In the genomic region with DNA sequence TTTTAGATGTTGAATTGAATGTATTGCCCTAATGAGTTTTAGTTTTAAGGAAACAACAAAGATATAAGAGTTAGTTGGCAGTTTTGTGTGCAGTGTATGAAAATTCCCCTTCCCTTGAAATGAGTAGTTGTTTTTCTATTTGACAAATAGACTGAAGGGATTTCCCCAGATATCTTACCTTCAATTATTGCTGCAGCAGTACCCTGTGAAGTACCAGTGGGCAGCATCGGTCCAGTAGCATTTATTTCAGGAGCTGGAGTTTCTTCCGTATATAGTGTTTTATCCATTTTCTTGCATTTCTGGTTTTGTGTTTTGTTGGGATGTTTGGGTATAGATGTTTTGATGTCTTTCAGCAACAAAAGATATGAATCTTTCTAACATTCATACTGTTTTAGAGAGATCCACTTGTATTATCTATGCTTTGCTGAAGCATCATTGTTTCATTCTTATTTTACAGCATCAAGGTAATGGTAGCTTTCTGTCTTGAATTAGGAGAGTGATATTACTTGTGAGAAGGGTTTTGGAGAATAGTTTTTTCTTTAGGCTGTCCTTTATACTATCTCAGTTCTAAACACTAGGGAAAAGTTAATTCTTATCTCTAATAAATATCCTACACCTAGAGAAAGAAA, we compare ENCODE assay signal across 12 cellular contexts. TPM values are rescaled to one million over a fixed set of nuclear protein-coding genes. Genes with fewer than 3 reads are reported as not detected.
DNase-seq lines count a peak whose midpoint lies in the region; ATAC-seq, FAIRE-seq and TF ChIP-seq lines count a peak whose summit lies in the region.
"Had no signal": no experiment of that assay in that cellular context is flagged by ENCODE, and none has a peak within 500 bp of the region (broad histone marks: within the 10 kb centered on the region; RNA-seq: fewer than 3 reads in every experiment).

No MANE protein-coding gene starts in this region.

- no peaks in the 10 kb centered on the region for H3K9me3 Mint-ChIP-seq in T-cell
- no peaks in the 10 kb centered on the region for H3K9me3 Mint-ChIP-seq in naive B cell

- H3K36me3 Mint-ChIP-seq in T-cell: peaks cover 22% of the 10 kb centered on the region
- peaks cover 0 to 6% of the 10 kb centered on the region in 2 donors for H3K36me3 Mint-ChIP-seq in naive B cell

- peak; percentile 51 for ATAC-seq in GM19395 (IDR thresholded peaks at IDR 0.05; ENCODE audit: unreplicated experiment)
- ATAC-seq in T-cell (replicated peaks in 1 of 4): peak in 1 of 4 experiments; percentile 36
- peak; percentile 32 to 56 for ATAC-seq in naive B cell (ENCODE audit: low read depth in 2 of 2)
- no peak for ATAC-seq in HG02571 (IDR thresholded peaks at IDR 0.05; ENCODE audit: unreplicated experiment)
- no peak for ATAC-seq in GM21528 (IDR thresholded peaks at IDR 0.05; ENCODE audit: low FRiP score, unreplicated experiment)
- ATAC-seq: heart right ventricle, sciatic nerve had no signal

- H3K27ac Mint-ChIP-seq in T-cell (peak overlapping the region; percentile 59 to 82), naive B cell (peak overlapping the region in 5 of 6 donors; percentile 13 to 92 (median 45))

- no peak for DNase-seq in GM12892 (ENCODE audit: insufficient read length)
- DNase-seq in T-cell: no peak
- DNase-seq in naive B cell: no peak
- DNase-seq in hypothalamus (lab: John Stamatoyannopoulos, UW): no peak
- DNase-seq: heart right ventricle; left colon; NCI-H2081; NK-92 treated with Interleukin-12 subunit alpha and Interleukin-12 subunit beta, amount 100 ng/mL, for 24 hours had no signal

- POLR2A ChIA-PET in T-cell (lab: Charles Lee): interaction anchor here in 1 of 2 donors (1.0 kb wide), 1 partner anchor 8 kb away, joined by 3 read pairs; no protein-coding TSS in a partner anchor

- H3K4me3 Mint-ChIP-seq in T-cell: peak overlapping the region; percentile 50 to 91 (median 60)
- H3K4me3 Mint-ChIP-seq in naive B cell: peak overlapping the region in 2 of 8 donors; percentile 3 to 16

- no peak for TF ChIP-seq POLR2A in GM12892 (IDR thresholded peaks at IDR 0.05; ENCODE audit: low read depth, low read length)

- peak; percentile 91 for FAIRE-seq in GM12892 (lab: Jason Lieb, UNC)

- H3K4me1 Mint-ChIP-seq in T-cell: peaks cover 95 to 97% (median 97%) of the 10 kb centered on the region in 3 donors
- peaks cover 69 to 83% (median 80%) of the 10 kb centered on the region in 3 donors for H3K4me1 Mint-ChIP-seq in naive B cell

- H3K27me3 Mint-ChIP-seq in T-cell: no peaks in the 10 kb centered on the region
- H3K27me3 Mint-ChIP-seq in naive B cell: no peaks in the 10 kb centered on the region

- CTCF ChIA-PET in T-cell (lab: Charles Lee): interaction anchor here (0.6 to 2.0 kb wide), 3 partner anchors 8 to 120 kb away, joined by 3 to 9 read pairs (median 3); no protein-coding TSS in a partner anchor

RNA-seq across cellular contexts. Expression of a gene that starts 7.4 kb away (rescaled TPM):
- polyA plus RNA-seq in GM12892 (2012; ENCODE audit: missing spikeins): 30.5 TPM
- total RNA-seq in T-cell: 100 to 1,000 TPM; 130 to 183 (median 153) TPM
- 10 to 100 TPM in 5 of 6 donors, 1 to 10 TPM in 1; 5.2 to 42.2 (median 17.1) TPM for polyA plus RNA-seq in naive B cell (ENCODE audit: low read depth in 6 of 6)

RNA-seq across cellular contexts. Expression of a gene that starts 42.3 kb away (rescaled TPM):
- 748 TPM for polyA plus RNA-seq in GM12892 (2012; ENCODE audit: missing spikeins)
- 100 to 1,000 TPM; 140 to 188 (median 172) TPM for total RNA-seq in T-cell
- polyA plus RNA-seq in naive B cell (ENCODE audit: low read depth in 6 of 6): 100 to 1,000 TPM; 418 to 680 (median 501) TPM

Comparison
In these comparisons a context has a peak if more than half of its experiments do, and no peak if none do; other contexts are left out.
1. ATAC-seq: peak in GM19395 (single experiment) and naive B cell (2 of 2); none in HG02571 (single experiment) and GM21528 (single experiment).